ENCODE assay signal across 2 cellular contexts in genomic region chr4:101282076-101282844, GRCh38.
TF ChIP-seq lines count a peak whose summit lies in the region.

No MANE protein-coding gene starts in this region.

TF ChIP-seq in GM23338, 12 proteins besides CTCF, POLR2A, EP300 and RAD21 (continued from another document):
- TF ChIP-seq ETS1 (IDR thresholded peaks at IDR 0.05), result peak; percentile 77
- TF ChIP-seq, protein P1, sequence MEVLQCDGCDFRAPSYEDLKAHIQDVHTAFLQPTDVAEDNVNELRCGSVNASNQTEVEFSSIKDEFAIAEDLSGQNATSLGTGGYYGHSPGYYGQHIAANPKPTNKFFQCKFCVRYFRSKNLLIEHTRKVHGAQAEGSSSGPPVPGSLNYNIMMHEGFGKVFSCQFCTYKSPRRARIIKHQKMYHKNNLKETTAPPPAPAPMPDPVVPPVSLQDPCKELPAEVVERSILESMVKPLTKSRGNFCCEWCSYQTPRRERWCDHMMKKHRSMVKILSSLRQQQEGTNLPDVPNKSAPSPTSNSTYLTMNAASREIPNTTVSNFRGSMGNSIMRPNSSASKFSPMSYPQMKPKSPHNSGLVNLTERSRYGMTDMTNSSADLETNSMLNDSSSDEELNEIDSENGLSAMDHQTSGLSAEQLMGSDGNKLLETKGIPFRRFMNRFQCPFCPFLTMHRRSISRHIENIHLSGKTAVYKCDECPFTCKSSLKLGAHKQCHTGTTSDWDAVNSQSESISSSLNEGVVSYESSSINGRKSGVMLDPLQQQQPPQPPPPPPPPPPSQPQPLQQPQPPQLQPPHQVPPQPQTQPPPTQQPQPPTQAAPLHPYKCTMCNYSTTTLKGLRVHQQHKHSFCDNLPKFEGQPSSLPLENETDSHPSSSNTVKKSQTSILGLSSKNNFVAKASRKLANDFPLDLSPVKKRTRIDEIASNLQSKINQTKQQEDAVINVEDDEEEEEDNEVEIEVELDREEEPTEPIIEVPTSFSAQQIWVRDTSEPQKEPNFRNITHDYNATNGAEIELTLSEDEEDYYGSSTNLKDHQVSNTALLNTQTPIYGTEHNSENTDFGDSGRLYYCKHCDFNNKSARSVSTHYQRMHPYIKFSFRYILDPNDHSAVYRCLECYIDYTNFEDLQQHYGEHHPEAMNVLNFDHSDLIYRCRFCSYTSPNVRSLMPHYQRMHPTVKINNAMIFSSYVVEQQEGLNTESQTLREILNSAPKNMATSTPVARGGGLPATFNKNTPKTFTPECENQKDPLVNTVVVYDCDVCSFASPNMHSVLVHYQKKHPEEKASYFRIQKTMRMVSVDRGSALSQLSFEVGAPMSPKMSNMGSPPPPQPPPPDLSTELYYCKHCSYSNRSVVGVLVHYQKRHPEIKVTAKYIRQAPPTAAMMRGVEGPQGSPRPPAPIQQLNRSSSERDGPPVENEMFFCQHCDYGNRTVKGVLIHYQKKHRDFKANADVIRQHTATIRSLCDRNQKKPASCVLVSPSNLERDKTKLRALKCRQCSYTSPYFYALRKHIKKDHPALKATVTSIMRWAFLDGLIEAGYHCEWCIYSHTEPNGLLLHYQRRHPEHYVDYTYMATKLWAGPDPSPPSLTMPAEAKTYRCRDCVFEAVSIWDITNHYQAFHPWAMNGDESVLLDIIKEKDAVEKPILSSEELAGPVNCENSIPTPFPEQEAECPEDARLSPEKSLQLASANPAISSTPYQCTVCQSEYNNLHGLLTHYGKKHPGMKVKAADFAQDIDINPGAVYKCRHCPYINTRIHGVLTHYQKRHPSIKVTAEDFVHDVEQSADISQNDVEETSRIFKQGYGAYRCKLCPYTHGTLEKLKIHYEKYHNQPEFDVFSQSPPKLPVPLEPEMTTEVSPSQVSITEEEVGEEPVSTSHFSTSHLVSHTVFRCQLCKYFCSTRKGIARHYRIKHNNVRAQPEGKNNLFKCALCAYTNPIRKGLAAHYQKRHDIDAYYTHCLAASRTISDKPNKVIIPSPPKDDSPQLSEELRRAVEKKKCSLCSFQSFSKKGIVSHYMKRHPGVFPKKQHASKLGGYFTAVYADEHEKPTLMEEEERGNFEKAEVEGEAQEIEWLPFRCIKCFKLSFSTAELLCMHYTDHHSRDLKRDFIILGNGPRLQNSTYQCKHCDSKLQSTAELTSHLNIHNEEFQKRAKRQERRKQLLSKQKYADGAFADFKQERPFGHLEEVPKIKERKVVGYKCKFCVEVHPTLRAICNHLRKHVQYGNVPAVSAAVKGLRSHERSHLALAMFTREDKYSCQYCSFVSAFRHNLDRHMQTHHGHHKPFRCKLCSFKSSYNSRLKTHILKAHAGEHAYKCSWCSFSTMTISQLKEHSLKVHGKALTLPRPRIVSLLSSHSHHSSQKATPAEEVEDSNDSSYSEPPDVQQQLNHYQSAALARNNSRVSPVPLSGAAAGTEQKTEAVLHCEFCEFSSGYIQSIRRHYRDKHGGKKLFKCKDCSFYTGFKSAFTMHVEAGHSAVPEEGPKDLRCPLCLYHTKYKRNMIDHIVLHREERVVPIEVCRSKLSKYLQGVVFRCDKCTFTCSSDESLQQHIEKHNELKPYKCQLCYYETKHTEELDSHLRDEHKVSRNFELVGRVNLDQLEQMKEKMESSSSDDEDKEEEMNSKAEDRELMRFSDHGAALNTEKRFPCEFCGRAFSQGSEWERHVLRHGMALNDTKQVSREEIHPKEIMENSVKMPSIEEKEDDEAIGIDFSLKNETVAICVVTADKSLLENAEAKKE (CRISPR knock-in tag; IDR thresholded peaks at IDR 0.05), result peak; percentile 52; the same call in 1 of the 2 replicates
- peak; percentile 83 for TF ChIP-seq NANOG (IDR thresholded peaks at IDR 0.05; ENCODE audit: borderline replicate concordance)

TF ChIP-seq in WTC11, 78 proteins besides CTCF, POLR2A, EP300 and RAD21 (continued from another document):
- TF ChIP-seq FOXK1 (CRISPR knock-in tag; IDR thresholded peaks at IDR 0.05) (peak; percentile 58; the same call in 1 of the 2 replicates), CREB1 (CRISPR knock-in tag; IDR thresholded peaks at IDR 0.05) (no peak), E2F5 (CRISPR knock-in tag; IDR thresholded peaks at IDR 0.05) (no peak), ZNF425 (CRISPR knock-in tag; conservative IDR thresholded peaks at IDR 0.05) (no peak), ZNF232 (CRISPR knock-in tag; IDR thresholded peaks at IDR 0.05) (0 out of 2 replicates have a peak, but pooled peaks have one; percentile 27)
